ENCODE assay signal across 20 cellular contexts in genomic region chr17:17965152-17965721, GRCh38. TPM values are rescaled to one million over a fixed set of nuclear protein-coding genes. Genes with fewer than 3 reads are reported as not detected.
A peak's percentile ranks its signal among the peaks of the same experiment; 100 is the strongest.
DNase-seq lines count a peak whose midpoint lies in the region; ATAC-seq, FAIRE-seq and TF ChIP-seq lines count a peak whose summit lies in the region.
"Had no signal": no experiment of that assay in that cellular context is flagged by ENCODE, and none has a peak within 500 bp of the region (broad histone marks: within the 10 kb centered on the region; RNA-seq: fewer than 3 reads in every experiment).

No MANE protein-coding gene starts in this region.

- H3K23ac ChIP-seq in IMR-90 (ENCODE audit: low read depth, low read length), result peak overlapping the region; percentile 54; the same call in 1 of the 2 replicates

- H3K27ac ChIP-seq in CD4-positive, CD25-positive, alpha-beta regulatory T cell (ENCODE audit: insufficient read depth, low read length, poor library complexity, severe bottlenecking), result no peak overlapping the region
- no peak overlapping the region for H3K27ac ChIP-seq in IMR-90 (ENCODE audit: insufficient read depth, low read length)
- H3K27ac ChIP-seq in pancreas, result no peak overlapping the region
- H3K27ac ChIP-seq in upper lobe of left lung, result peak overlapping the region in 1 of 4 donors; percentile 14
- H3K27ac ChIP-seq: C4-2B, SJSA1 had no signal

- TF ChIP-seq CTCF in IMR-90 (conservative IDR thresholded peaks at IDR 0.05; ENCODE audit: low read depth, low read length) (no peak), nephron (IDR thresholded peaks at IDR 0.05; ENCODE audit: unreplicated experiment in 3 of 3) (no peak), pancreas (IDR thresholded peaks at IDR 0.05) (no peak), upper lobe of left lung (IDR thresholded peaks at IDR 0.05) (no peak)

- BruUV-seq in IMR-90 (replicated peaks; lab: Mats Ljungman, UMichigan), result no TSS peak

- no peak overlapping the region for H4K5ac ChIP-seq in IMR-90 (ENCODE audit: low read depth, low read length)

- CTCF ChIA-PET in IMR-90 (lab: Yijun Ruan, JAX), result no interaction called here

- H3K27ac Mint-ChIP-seq in CD4-positive, CD25-positive, alpha-beta regulatory T cell, result peak overlapping the region; percentile 26 to 84 (median 45)
- peak overlapping the region; percentile 1 for H3K27ac Mint-ChIP-seq in activated T-helper 17 cell treated with anti-CD3 and anti-CD28 coated beads, Interleukin-2, amount 50 U/mL, for 72 hours
- H3K27ac Mint-ChIP-seq in nephron, result peak overlapping the region in 2 of 3 experiments; percentile 2 to 10
- H3K27ac Mint-ChIP-seq in effector memory CD8-positive, alpha-beta T cell, result peak overlapping the region in 1 of 2 donors; percentile 34

- POLR2A ChIA-PET in IMR-90 (lab: Charles Lee; ENCODE audit: unreplicated experiment), result no interaction called here

- H3K9me3 ChIP-seq in CD4-positive, CD25-positive, alpha-beta regulatory T cell (ENCODE audit: control insufficient read depth in 2 of 2, low read length in 2 of 2), result no peaks in the 10 kb centered on the region
- no peaks in the 10 kb centered on the region for H3K9me3 ChIP-seq in IMR-90 (ENCODE audit: control insufficient read depth, insufficient read depth, low read length)
- no peaks in the 10 kb centered on the region for H3K9me3 ChIP-seq in pancreas
- no peaks in the 10 kb centered on the region for H3K9me3 ChIP-seq in upper lobe of left lung
- H3K9me3 ChIP-seq: SJSA1 had no signal

- H2BK20ac ChIP-seq in IMR-90 (ENCODE audit: low read depth, low read length), result no peak overlapping the region

- TF ChIP-seq EP300 in upper lobe of left lung (IDR thresholded peaks at IDR 0.05), result no peak

- H3K4me1 Mint-ChIP-seq in CD4-positive, CD25-positive, alpha-beta regulatory T cell, result peaks cover 17 to 79% (median 56%) of the 10 kb centered on the region in 4 donors
- H3K4me1 Mint-ChIP-seq in activated T-helper 17 cell treated with anti-CD3 and anti-CD28 coated beads, Interleukin-2, amount 50 U/mL, for 72 hours, result peaks cover 47% of the 10 kb centered on the region
- H3K4me1 Mint-ChIP-seq in nephron, result peaks cover 45% of the 10 kb centered on the region
- H3K4me1 Mint-ChIP-seq in effector memory CD8-positive, alpha-beta T cell (ENCODE audit: low read depth in 2 of 2), result peaks cover 17 to 38% of the 10 kb centered on the region in 2 donors

- no peak overlapping the region for H3K56ac ChIP-seq in IMR-90 (ENCODE audit: extremely low read depth, insufficient read depth, low read length)

- H3K18ac ChIP-seq in IMR-90 (ENCODE audit: low read depth, low read length), result no peak overlapping the region

- ATAC-seq in CD4-positive, CD25-positive, alpha-beta regulatory T cell (ENCODE audit: low read depth in 2 of 2), result no peak
- ATAC-seq in IMR-90 (ENCODE audit: low read depth), result no peak
- no peak for ATAC-seq in activated T-helper 17 cell treated with anti-CD3 and anti-CD28 coated beads, Interleukin-2, amount 50 U/mL, for 72 hours (replicated peaks)
- no peak for ATAC-seq in pancreas
- no peak for ATAC-seq in upper lobe of left lung (ENCODE audit: low FRiP score in 2 of 2)
- no peak for ATAC-seq in effector memory CD8-positive, alpha-beta T cell (replicated peaks)

- H3K4me2 ChIP-seq in IMR-90 (ENCODE audit: low read depth, low read length), result no peak overlapping the region

- no peak overlapping the region for H3K14ac ChIP-seq in IMR-90 (replicated peaks; ENCODE audit: low read depth, low read length)

- H3K9me3 Mint-ChIP-seq in CD4-positive, CD25-positive, alpha-beta regulatory T cell, result no peaks in the 10 kb centered on the region
- H3K9me3 Mint-ChIP-seq in activated T-helper 17 cell treated with anti-CD3 and anti-CD28 coated beads, Interleukin-2, amount 50 U/mL, for 72 hours, result no peaks in the 10 kb centered on the region
- no peaks in the 10 kb centered on the region for H3K9me3 Mint-ChIP-seq in nephron
- no peaks in the 10 kb centered on the region for H3K9me3 Mint-ChIP-seq in effector memory CD8-positive, alpha-beta T cell

- no peak overlapping the region for H2BK120ac ChIP-seq in IMR-90 (ENCODE audit: low read depth, low read length)

- H3K36me3 ChIP-seq in CD4-positive, CD25-positive, alpha-beta regulatory T cell (ENCODE audit: control insufficient read depth, insufficient read depth, low read length), result no peaks in the 10 kb centered on the region
- no peaks in the 10 kb centered on the region for H3K36me3 ChIP-seq in IMR-90 (ENCODE audit: control insufficient read depth, insufficient read depth, low read length)
- no peaks in the 10 kb centered on the region for H3K36me3 ChIP-seq in pancreas
- no peaks in the 10 kb centered on the region for H3K36me3 ChIP-seq in upper lobe of left lung
- H3K36me3 ChIP-seq: SJSA1 had no signal

- H2BK5ac ChIP-seq in IMR-90 (ENCODE audit: low read depth, low read length, poor library complexity, severe bottlenecking), result no peak overlapping the region

- H2AFZ ChIP-seq in IMR-90 (replicated peaks; ENCODE audit: low read length, poor library complexity), result no peak overlapping the region

- H3K9me1 ChIP-seq in IMR-90 (ENCODE audit: insufficient read depth, low read length), result peaks cover 12% of the 10 kb centered on the region

- H3K4me3 Mint-ChIP-seq in CD4-positive, CD25-positive, alpha-beta regulatory T cell, result peak overlapping the region in 3 of 4 donors; percentile 17 to 62 (median 19)
- H3K4me3 Mint-ChIP-seq in activated T-helper 17 cell treated with anti-CD3 and anti-CD28 coated beads, Interleukin-2, amount 50 U/mL, for 72 hours, result no peak overlapping the region
- no peak overlapping the region for H3K4me3 Mint-ChIP-seq in nephron
- H3K4me3 Mint-ChIP-seq in effector memory CD8-positive, alpha-beta T cell, result no peak overlapping the region

- no peak overlapping the region for H2BK15ac ChIP-seq in IMR-90 (ENCODE audit: low read depth, low read length)

- H3K4me1 ChIP-seq in CD4-positive, CD25-positive, alpha-beta regulatory T cell (ENCODE audit: control insufficient read depth, insufficient read depth, low read length, poor library complexity, severe bottlenecking), result peaks cover 20% of the 10 kb centered on the region
- peaks cover 12% of the 10 kb centered on the region for H3K4me1 ChIP-seq in IMR-90 (ENCODE audit: control insufficient read depth, insufficient read depth, low read length)
- H3K4me1 ChIP-seq in pancreas, result peaks cover 0 to 4% (median under 1%) of the 10 kb centered on the region in 3 donors
- H3K4me1 ChIP-seq in upper lobe of left lung, result peaks cover 12 to 42% (median 28%) of the 10 kb centered on the region in 4 donors

- H3K79me1 ChIP-seq in IMR-90 (ENCODE audit: low read depth in 1 of 2, low read length in 2 of 2), result peaks cover 17 to 71% of the 10 kb centered on the region in 2 experiments

- H3K27me3 Mint-ChIP-seq in CD4-positive, CD25-positive, alpha-beta regulatory T cell, result no peaks in the 10 kb centered on the region
- no peaks in the 10 kb centered on the region for H3K27me3 Mint-ChIP-seq in activated T-helper 17 cell treated with anti-CD3 and anti-CD28 coated beads, Interleukin-2, amount 50 U/mL, for 72 hours
- no peaks in the 10 kb centered on the region for H3K27me3 Mint-ChIP-seq in nephron (ENCODE audit: low read depth)
- no peaks in the 10 kb centered on the region for H3K27me3 Mint-ChIP-seq in effector memory CD8-positive, alpha-beta T cell

- no peak overlapping the region for H3K4ac ChIP-seq in IMR-90 (ENCODE audit: low read depth, low read length)

- TF ChIP-seq POLR2A in IMR-90 (IDR thresholded peaks at IDR 0.05; ENCODE audit: low read depth, low read length) (no peak), upper lobe of left lung (IDR thresholded peaks at IDR 0.05) (no peak)

- no peak for FAIRE-seq in pancreas (lab: Jason Lieb, UNC)
- FAIRE-seq: H54 had no signal

- no peak overlapping the region for H2AK5ac ChIP-seq in IMR-90 (ENCODE audit: low read depth, low read length)

- H3K4me3 ChIP-seq in CD4-positive, CD25-positive, alpha-beta regulatory T cell (ENCODE audit: low read depth, low read length), result no peak overlapping the region
- H3K4me3 ChIP-seq in IMR-90 (ENCODE audit: insufficient read depth, low read depth, low read length), result no peak overlapping the region
- H3K4me3 ChIP-seq in pancreas, result no peak overlapping the region
- H3K4me3 ChIP-seq in upper lobe of left lung, result no peak overlapping the region
- H3K4me3 ChIP-seq: SJSA1 had no signal

- dilution Hi-C loops in IMR-90 (cut with HindIII; ENCODE audit: low sequenced_read_pairs, unreplicated experiment), result no loop called here

- no peak overlapping the region for H3K9ac ChIP-seq in IMR-90 (ENCODE audit: low read depth, low read length)

- WGBS in IMR-90 (ENCODE audit: extremely low coverage in 2 of 2, insufficient read length in 1 of 2), 2 experiments, result 89% methylated on average over 1 of the region's 2 CpGs; no CpG with 5 or more reads in 1 of the 2 experiments
- 94 to 96% methylated on average over 2 of the region's 2 CpGs for WGBS in pancreas, 2 donors
- 54 to 73% methylated on average over 2 of the region's 2 CpGs for WGBS in upper lobe of left lung, 2 donors

- peaks cover 26% of the 10 kb centered on the region; the same call in 1 of the 2 replicates for H4K20me1 ChIP-seq in IMR-90 (ENCODE audit: insufficient read depth, low read length)

- H4K91ac ChIP-seq in IMR-90 (ENCODE audit: insufficient read depth, low read depth, low read length), result no peak overlapping the region

- intact Hi-C loops in IMR-90 (cut with micrococcal nuclease), result no loop called here
- intact Hi-C loops in pancreas (cut with DNase I), result no loop called here

- peaks cover 14% of the 10 kb centered on the region for H3K36me3 Mint-ChIP-seq in CD4-positive, CD25-positive, alpha-beta regulatory T cell
- H3K36me3 Mint-ChIP-seq in activated T-helper 17 cell treated with anti-CD3 and anti-CD28 coated beads, Interleukin-2, amount 50 U/mL, for 72 hours (ENCODE audit: low read depth), result no peaks in the 10 kb centered on the region
- H3K36me3 Mint-ChIP-seq in nephron (ENCODE audit: low read depth), result peaks cover 4% of the 10 kb centered on the region
- H3K36me3 Mint-ChIP-seq in effector memory CD8-positive, alpha-beta T cell (ENCODE audit: insufficient read depth), result peaks cover 3% of the 10 kb centered on the region

- no peaks in the 10 kb centered on the region for H3K27me3 ChIP-seq in CD4-positive, CD25-positive, alpha-beta regulatory T cell (ENCODE audit: control insufficient read depth, insufficient read depth, low read length)
- no peaks in the 10 kb centered on the region for H3K27me3 ChIP-seq in IMR-90 (ENCODE audit: control insufficient read depth, insufficient read depth, low read length)
- no peaks in the 10 kb centered on the region for H3K27me3 ChIP-seq in pancreas
- no peaks in the 10 kb centered on the region for H3K27me3 ChIP-seq in upper lobe of left lung
- H3K27me3 ChIP-seq: SJSA1 had no signal

- no peak for TF ChIP-seq RAD21 in IMR-90 (IDR thresholded peaks at IDR 0.05; ENCODE audit: low read length)

- no peak overlapping the region for H2AK9ac ChIP-seq in IMR-90 (replicated peaks; ENCODE audit: low read depth, low read length, poor library complexity)

- DNase-seq in CD4-positive, CD25-positive, alpha-beta regulatory T cell, result no peak
- DNase-seq in IMR-90 (no peak), pancreas (no peak), upper lobe of left lung (no peak), nucleus accumbens (lab: John Stamatoyannopoulos, UW) (no peak)
- no peak for DNase-seq in effector memory CD8-positive, alpha-beta T cell
- DNase-seq: Calu3, DMS53, KBM-7, NCI-H1436, NCI-H2029 treated with DMSO at 0.1 percent for 48 hours, NCI-H2171 treated with DMSO at 0.1 percent for 48 hours, NCI-H446 treated with DMSO at 0.1 percent for 48 hours, OCI-M1, RPMI8226 had no signal

- in situ Hi-C loops in IMR-90 (cut with MboI; ENCODE audit: low sequenced_read_pairs), result no loop called here

- H4K8ac ChIP-seq in IMR-90 (ENCODE audit: low read depth in 2 of 2, low read length in 2 of 2), result no peak overlapping the region

RNA-seq across cellular contexts. Expression of gene TOM1L2, which starts 7.0 kb away (rescaled TPM):
- total RNA-seq in CD4-positive, CD25-positive, alpha-beta regulatory T cell, result 50.8 TPM
- polyA plus RNA-seq in CD4-positive, CD25-positive, alpha-beta regulatory T cell, result 1 to 10 TPM; 4.0 to 8.3 (median 6.1) TPM
- 23.3 and 34.4 TPM in 2 replicates for total RNA-seq in IMR-90 (2012; rRNA removed)
- 51.7 and 54.3 TPM in 2 replicates for polyA plus RNA-seq in IMR-90 (2012; rRNA removed)
- 33.4 and 54.4 TPM in 2 replicates for polyA plus RNA-seq in IMR-90 (2012; cell fraction: cytosol; rRNA removed)
- 144 and 187 TPM in 2 replicates for polyA plus RNA-seq in IMR-90 (2012; cell fraction: nucleus; rRNA removed; ENCODE audit: low replicate concordance)
- total RNA-seq in activated T-helper 17 cell treated with anti-CD3 and anti-CD28 coated beads, Interleukin-2, amount 50 U/mL, for 72 hours, result 10 to 100 TPM; 20.4 to 24.8 TPM
- 10 to 100 TPM; 20.3 to 28.2 (median 22.2) TPM for total RNA-seq in pancreas
- 10 to 100 TPM; 21.7 to 26.2 TPM for polyA plus RNA-seq in pancreas
- 100 to 1,000 TPM in 1 of 6 donors, 10 to 100 TPM in 5; 54.2 to 134 (median 72.9) TPM for total RNA-seq in upper lobe of left lung

RNA-seq across cellular contexts. Expression of gene DRC3, which starts 7.4 kb away (rescaled TPM):
- not detected for total RNA-seq in CD4-positive, CD25-positive, alpha-beta regulatory T cell
- not detected for polyA plus RNA-seq in CD4-positive, CD25-positive, alpha-beta regulatory T cell
- 0.28 and 0.72 TPM in 2 replicates for total RNA-seq in IMR-90 (2012; rRNA removed)
- polyA plus RNA-seq in IMR-90 (2012; rRNA removed), result 0.23 and 0.55 TPM in 2 replicates
- polyA plus RNA-seq in IMR-90 (2012; cell fraction: cytosol; rRNA removed), result 0.12 and 0.30 TPM in 2 replicates
- 1.1 and 1.8 TPM in 2 replicates for polyA plus RNA-seq in IMR-90 (2012; cell fraction: nucleus; rRNA removed; ENCODE audit: low replicate concordance)
- total RNA-seq in activated T-helper 17 cell treated with anti-CD3 and anti-CD28 coated beads, Interleukin-2, amount 50 U/mL, for 72 hours, result under 1 TPM in 1 of 2 donors, not detected in 1; 0.58 TPM
- 1 to 10 TPM; 2.1 to 5.3 (median 2.7) TPM for total RNA-seq in pancreas
- polyA plus RNA-seq in pancreas, result 10 to 100 TPM; 10.7 to 19.3 TPM
- total RNA-seq in upper lobe of left lung, result 10 to 100 TPM in 4 of 6 donors, 1 to 10 TPM in 2; 1.5 to 46.2 (median 11.4) TPM

Comparison
In these comparisons a context has a peak if more than half of its experiments do, and no peak if none do; other contexts are left out.
1. H3K4me3 Mint-ChIP-seq: peak in CD4-positive, CD25-positive, alpha-beta regulatory T cell (3 of 4); none in activated T-helper 17 cell treated with anti-CD3 and anti-CD28 coated beads, Interleukin-2, amount 50 U/mL, for 72 hours (single experiment), nephron (0 of 3) and effector memory CD8-positive, alpha-beta T cell (0 of 2).